Comparison of ENCODE assay signal across 8 cellular contexts in the genomic region with DNA sequence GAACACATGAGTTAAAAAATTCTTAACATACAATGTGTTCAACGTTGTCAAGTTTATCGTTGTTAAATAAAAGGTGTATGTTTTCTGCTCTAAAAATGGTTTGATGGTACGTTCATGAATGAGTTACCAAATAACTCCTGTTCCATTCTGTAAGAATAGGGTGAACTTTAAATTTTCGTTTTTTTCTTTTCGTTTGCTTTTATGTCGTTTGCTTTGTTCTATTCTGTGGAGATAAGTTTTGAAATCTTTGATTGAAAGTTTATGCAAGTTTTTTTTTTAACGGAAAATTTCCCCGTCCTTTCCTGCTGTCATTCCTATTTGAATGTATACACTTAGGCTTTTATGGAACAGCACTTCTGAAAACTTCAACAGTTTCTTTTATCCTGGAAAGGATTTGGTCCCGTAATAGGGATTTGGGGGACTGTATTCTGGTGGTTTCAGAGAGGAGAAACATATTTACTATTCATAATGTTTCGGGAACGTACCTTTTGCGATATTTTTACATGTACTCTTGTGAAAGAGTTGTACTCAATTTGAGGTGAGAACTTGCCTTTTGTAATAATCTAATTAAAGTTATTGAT. TPM values are rescaled to one million over a fixed set of nuclear protein-coding genes. Genes with fewer than 3 reads are reported as not detected.
A peak's percentile ranks its signal among the peaks of the same experiment; 100 is the strongest.
DNase-seq lines count a peak whose midpoint lies in the region; ATAC-seq, FAIRE-seq and TF ChIP-seq lines count a peak whose summit lies in the region.

No MANE protein-coding gene starts in this region.

- DNase-seq in PC-3: peak; percentile 7
- no peak for DNase-seq in epithelial cell of prostate (ENCODE audit: low read depth, low spot score)
- no peak for DNase-seq in pancreas
- DNase-seq in cerebellum (ENCODE audit: low spot score): no peak
- DNase-seq in NCI-H2107 (lab: John Stamatoyannopoulos, UW): no peak
- no peak for DNase-seq in NCI-H345 (lab: John Stamatoyannopoulos, UW)

- 1 to 2% methylated on average over 12 of the region's 12 CpGs for WGBS in pancreas, 2 donors

- 0 out of 2 replicates have a peak, but pooled peaks cover 5% of the 10 kb centered on the region for H3K4me1 ChIP-seq in ES-I3 (ENCODE audit: insufficient read depth, low read length)
- peaks cover 12% of the 10 kb centered on the region; the same call in 1 of the 2 replicates for H3K4me1 ChIP-seq in PC-3 (ENCODE audit: insufficient read depth, low read length)
- peaks cover 5 to 22% (median 18%) of the 10 kb centered on the region in 3 donors for H3K4me1 ChIP-seq in pancreas

- H3K9ac ChIP-seq in ES-I3 (ENCODE audit: low read depth, low read length): peak overlapping the region; percentile 100
- peak overlapping the region; percentile 94 for H3K9ac ChIP-seq in PC-3 (ENCODE audit: low read length)

- no peak for ATAC-seq in PC-3
- ATAC-seq in pancreas: no peak
- no peak for ATAC-seq in GM21529 (IDR thresholded peaks at IDR 0.05; ENCODE audit: unreplicated experiment)

- peak overlapping the region; percentile 92 for H3K4me2 ChIP-seq in PC-3 (ENCODE audit: low read length)

- TF ChIP-seq CTCF in PC-3 (conservative IDR thresholded peaks at IDR 0.05; ENCODE audit: low read depth, low read length) (no peak), pancreas (IDR thresholded peaks at IDR 0.05) (no peak)

- H3K9me3 ChIP-seq in ES-I3 (ENCODE audit: control insufficient read depth, insufficient read depth, low read length): no peaks in the 10 kb centered on the region
- no peaks in the 10 kb centered on the region for H3K9me3 ChIP-seq in PC-3 (ENCODE audit: low read length)
- H3K9me3 ChIP-seq in pancreas: no peaks in the 10 kb centered on the region

- no peaks in the 10 kb centered on the region for H3F3A ChIP-seq in PC-3 (ENCODE audit: low read length, unreplicated experiment)

- H3K27ac ChIP-seq in PC-3 (ENCODE audit: low read length) (no peak overlapping the region), epithelial cell of prostate (peak overlapping the region; percentile 94), pancreas (peak overlapping the region in 2 of 4 donors; percentile 0 to 92)

- intact Hi-C loops in PC-3 (cut with micrococcal nuclease): loop anchor here (5.0 to 10.0 kb wide), 3 partner anchors 100 to 497 kb away; a partner anchor contains a TSS
- intact Hi-C loops in pancreas (cut with DNase I): no loop called here

- peaks cover 32% of the 10 kb centered on the region for H4K20me1 ChIP-seq in PC-3 (ENCODE audit: low read length)

- H3K36me3 ChIP-seq in ES-I3 (ENCODE audit: insufficient read depth, low read length): no peaks in the 10 kb centered on the region
- H3K36me3 ChIP-seq in PC-3 (ENCODE audit: low read depth, low read length): no peaks in the 10 kb centered on the region
- H3K36me3 ChIP-seq in pancreas: no peaks in the 10 kb centered on the region

- H3K27me3 ChIP-seq in PC-3 (ENCODE audit: low read length) (no peaks in the 10 kb centered on the region), pancreas (no peaks in the 10 kb centered on the region)

- no TSS peak for BruUV-seq in PC-3 (replicated peaks; lab: Mats Ljungman, UMichigan)

- H3K4me3 ChIP-seq in PC-3 (ENCODE audit: low read length): peak overlapping the region; percentile 97
- peak overlapping the region; percentile 81 to 96 (median 96) for H3K4me3 ChIP-seq in pancreas

- no peak overlapping the region for H2AFZ ChIP-seq in PC-3 (ENCODE audit: low read length)

- peaks cover 81% of the 10 kb centered on the region for H3K79me2 ChIP-seq in PC-3 (ENCODE audit: low read length)

- H3K9me2 ChIP-seq in PC-3 (replicated peaks; ENCODE audit: low read length): no peaks in the 10 kb centered on the region

- CTCF ChIA-PET in PC-3 (lab: Charles Lee): interaction anchor here (0.7 kb wide), 1 partner anchor 43 kb away, joined by 3 read pairs; no protein-coding TSS in a partner anchor

- FAIRE-seq in pancreas (lab: Jason Lieb, UNC): no peak

- POLR2A ChIA-PET in PC-3 (lab: Charles Lee; ENCODE audit: unreplicated experiment): no interaction called here

RNA-seq across cellular contexts. Expression of a gene that starts 1.7 kb away (rescaled TPM):
- total RNA-seq in PC-3 (2014; rRNA removed) (34.8 and 48.6 TPM in 2 replicates), pancreas (10 to 100 TPM; 10.1 to 26.0 (median 16.5) TPM), cerebellum (36.6 TPM)
- polyA plus RNA-seq in pancreas: 1 to 10 TPM; 3.3 to 7.2 TPM
